ENCODE assay signal across 1 cellular context in genomic region chr2:65630643-65631042, GRCh38.
TF ChIP-seq lines count a peak whose summit lies in the region.

No MANE protein-coding gene starts in this region.

TF ChIP-seq in K562, 482 proteins besides CTCF, POLR2A, EP300 and RAD21 (continued from another document):
- no peak for TF ChIP-seq AFF1 (IDR thresholded peaks at IDR 0.05; ENCODE audit: low read depth in 1 of 2, partially characterized antibody in 2 of 2)
- TF ChIP-seq NFRKB (IDR thresholded peaks at IDR 0.05; ENCODE audit: low read depth) = no peak
- TF ChIP-seq MXD1 (CRISPR knock-in tag; IDR thresholded peaks at IDR 0.05; ENCODE audit: borderline replicate concordance, poor library complexity, severe bottlenecking) = no peak
- 0 out of 2 replicates have a peak, but pooled peaks have one; percentile 36 for TF ChIP-seq CREM (IDR thresholded peaks at IDR 0.05; ENCODE audit: low read depth)
- TF ChIP-seq CHD7 (IDR thresholded peaks at IDR 0.05; ENCODE audit: low read depth, low read length) = no peak
- TF ChIP-seq MECOM (CRISPR knock-in tag; IDR thresholded peaks at IDR 0.05) = 0 out of 2 replicates have a peak, but pooled peaks have one; percentile 17
- no peak for TF ChIP-seq POLR2AphosphoS2 (IDR thresholded peaks at IDR 0.05; ENCODE audit: low read length)
- peak; percentile 61 for TF ChIP-seq CTBP1 (IDR thresholded peaks at IDR 0.05; ENCODE audit: borderline replicate concordance)
- TF ChIP-seq KHSRP (IDR thresholded peaks at IDR 0.05) = no peak
- TF ChIP-seq ZNF589 (CRISPR knock-in tag; IDR thresholded peaks at IDR 0.05; ENCODE audit: low read depth) = no peak
- TF ChIP-seq SUPT5H (IDR thresholded peaks at IDR 0.05) = no peak
- no peak for TF ChIP-seq CEBPG (CRISPR knock-in tag; IDR thresholded peaks at IDR 0.05)
- peak; percentile 68 to 91; a peak in 3 of 4 replicates for TF ChIP-seq CEBPG (tag; conservative IDR thresholded peaks at IDR 0.05 in 1 of 2, IDR thresholded peaks at IDR 0.05 in 1 of 2)
- TF ChIP-seq FOSL1 (tag; conservative IDR thresholded peaks at IDR 0.05) = peak; percentile 76
- TF ChIP-seq ATF3 (IDR thresholded peaks at IDR 0.05) = peak; percentile 86
- TF ChIP-seq ATF3 (CRISPR knock-in tag; conservative IDR thresholded peaks at IDR 0.05) = no peak
- TF ChIP-seq SP2 (IDR thresholded peaks at IDR 0.05; ENCODE audit: extremely low read depth, low read depth, low read length, poor library complexity, severe bottlenecking) = no peak
- no peak for TF ChIP-seq KLF1 (tag; IDR thresholded peaks at IDR 0.05)
- no peak for TF ChIP-seq RBFOX2 (IDR thresholded peaks at IDR 0.05; ENCODE audit: low read depth, low read length)
- no peak for TF ChIP-seq ETS2 (tag; IDR thresholded peaks at IDR 0.05; ENCODE audit: borderline replicate concordance, poor library complexity, severe bottlenecking)
- peak; percentile 55; the same call in 1 of the 2 replicates for TF ChIP-seq JUND (IDR thresholded peaks at IDR 0.05; ENCODE audit: borderline replicate concordance, low read depth, low read length)
- TF ChIP-seq JUND (tag; IDR thresholded peaks at IDR 0.05; ENCODE audit: borderline replicate concordance, low read depth, low read length) = peak; percentile 15; the same call in 1 of the 3 replicates
- TF ChIP-seq SOX6 (IDR thresholded peaks at IDR 0.05) = peak; percentile 20; the same call in 1 of the 2 replicates
